In genomic region chr14:105981517-105982302, GRCh38 we compare ENCODE assay signal across 7 cellular contexts.
DNase-seq lines count a peak whose midpoint lies in the region; ATAC-seq lines count a peak whose summit lies in the region.
"Not testable (repeated sequence)": the region's sequence is repeated elsewhere in the genome, so short reads cannot be mapped to it uniquely, and the experiment has no call there.

No MANE protein-coding gene starts in this region.

- intact Hi-C loops in activated CD4-positive, alpha-beta memory T cell treated with anti-CD3 and anti-CD28 coated beads for 36 hours (cut with micrococcal nuclease); dendritic cell treated with granulocyte-macrophage colony-stimulating factor and Interleukin-4, amounts not matched to agents 40 ng/mL and 50 ng/mL, for 4 days (cut with micrococcal nuclease): not testable (repeated sequence)

- not testable (repeated sequence) for ATAC-seq in natural killer cell treated with Interleukin-12 subunit alpha and Interleukin-12 subunit beta and Interleukin-15 and Interleukin-18, amount 100 ng/mL, for 72 hours

- DNase-seq in DMS 273 (lab: John Stamatoyannopoulos, UW; ENCODE audit: unreplicated experiment) (peak; percentile 18), MV-4-11 (lab: John Stamatoyannopoulos, UW) (peak; percentile 76), T-helper 22 cell (ENCODE audit: low read depth) (peak; percentile 21)
- peak; percentile 53 for DNase-seq in activated CD4-positive, alpha-beta memory T cell treated with anti-CD3 and anti-CD28 coated beads for 36 hours
- peak; percentile 76 for DNase-seq in activated effector memory CD4-positive, alpha-beta T cell treated with anti-CD3 and anti-CD28 coated beads, Interleukin-2, amount 50 U/mL, for 16 hours
- not testable (repeated sequence) for DNase-seq in natural killer cell treated with Interleukin-12 subunit alpha and Interleukin-12 subunit beta and Interleukin-15 and Interleukin-18, amount 100 ng/mL, for 72 hours (ENCODE audit: low spot score)

- H3K9me3 Mint-ChIP-seq in activated CD4-positive, alpha-beta memory T cell treated with anti-CD3 and anti-CD28 coated beads for 36 hours; dendritic cell treated with granulocyte-macrophage colony-stimulating factor and Interleukin-4, amounts not matched to agents 40 ng/mL and 50 ng/mL, for 4 days; natural killer cell treated with Interleukin-12 subunit alpha and Interleukin-12 subunit beta and Interleukin-15 and Interleukin-18, amount 100 ng/mL, for 72 hours: not testable (repeated sequence)

- not testable (repeated sequence) for H3K4me3 Mint-ChIP-seq in activated CD4-positive, alpha-beta memory T cell treated with anti-CD3 and anti-CD28 coated beads for 36 hours; dendritic cell treated with granulocyte-macrophage colony-stimulating factor and Interleukin-4, amounts not matched to agents 40 ng/mL and 50 ng/mL, for 4 days
- H3K4me3 Mint-ChIP-seq in natural killer cell treated with Interleukin-12 subunit alpha and Interleukin-12 subunit beta and Interleukin-15 and Interleukin-18, amount 100 ng/mL, for 72 hours, result peak overlapping the region; percentile 62

- CTCF ChIA-PET in activated CD4-positive, alpha-beta memory T cell treated with anti-CD3 and anti-CD28 coated beads for 36 hours (lab: Charles Lee), result interaction anchor here (0.6 to 1.4 kb wide), 5 partner anchors 20 to 368 kb away, joined by 3 to 4 read pairs (median 3); no protein-coding TSS in a partner anchor

- peak overlapping the region; percentile 31 for H3K27ac Mint-ChIP-seq in activated CD4-positive, alpha-beta memory T cell treated with anti-CD3 and anti-CD28 coated beads for 36 hours
- peak overlapping the region; percentile 25 for H3K27ac Mint-ChIP-seq in dendritic cell treated with granulocyte-macrophage colony-stimulating factor and Interleukin-4, amounts not matched to agents 40 ng/mL and 50 ng/mL, for 4 days
- peak overlapping the region; percentile 79 to 92 for H3K27ac Mint-ChIP-seq in natural killer cell treated with Interleukin-12 subunit alpha and Interleukin-12 subunit beta and Interleukin-15 and Interleukin-18, amount 100 ng/mL, for 72 hours

- not testable (repeated sequence) for H3K27me3 Mint-ChIP-seq in activated CD4-positive, alpha-beta memory T cell treated with anti-CD3 and anti-CD28 coated beads for 36 hours; dendritic cell treated with granulocyte-macrophage colony-stimulating factor and Interleukin-4, amounts not matched to agents 40 ng/mL and 50 ng/mL, for 4 days
- peaks cover 0 to 20% of the 10 kb centered on the region in 2 donors for H3K27me3 Mint-ChIP-seq in natural killer cell treated with Interleukin-12 subunit alpha and Interleukin-12 subunit beta and Interleukin-15 and Interleukin-18, amount 100 ng/mL, for 72 hours

- peaks cover 36% of the 10 kb centered on the region for H3K4me1 Mint-ChIP-seq in activated CD4-positive, alpha-beta memory T cell treated with anti-CD3 and anti-CD28 coated beads for 36 hours (ENCODE audit: low read depth)
- peaks cover 19% of the 10 kb centered on the region for H3K4me1 Mint-ChIP-seq in dendritic cell treated with granulocyte-macrophage colony-stimulating factor and Interleukin-4, amounts not matched to agents 40 ng/mL and 50 ng/mL, for 4 days (ENCODE audit: low read depth)
- peaks cover 46 to 53% of the 10 kb centered on the region in 2 donors for H3K4me1 Mint-ChIP-seq in natural killer cell treated with Interleukin-12 subunit alpha and Interleukin-12 subunit beta and Interleukin-15 and Interleukin-18, amount 100 ng/mL, for 72 hours (ENCODE audit: low read depth in 2 of 2)

- H3K36me3 Mint-ChIP-seq in activated CD4-positive, alpha-beta memory T cell treated with anti-CD3 and anti-CD28 coated beads for 36 hours; dendritic cell treated with granulocyte-macrophage colony-stimulating factor and Interleukin-4, amounts not matched to agents 40 ng/mL and 50 ng/mL, for 4 days (ENCODE audit: low read depth); natural killer cell treated with Interleukin-12 subunit alpha and Interleukin-12 subunit beta and Interleukin-15 and Interleukin-18, amount 100 ng/mL, for 72 hours: not testable (repeated sequence)

- POLR2A ChIA-PET in activated CD4-positive, alpha-beta memory T cell treated with anti-CD3 and anti-CD28 coated beads for 36 hours (lab: Charles Lee), result not testable (repeated sequence)

Comparison
In these comparisons a context has a peak if more than half of its experiments do, and no peak if none do; other contexts are left out.
1. H3K27ac Mint-ChIP-seq: peak in every context shown above with its lines; median percentile 86 in natural killer cell treated with Interleukin-12 subunit alpha and Interleukin-12 subunit beta and Interleukin-15 and Interleukin-18, amount 100 ng/mL, for 72 hours; 31 in activated CD4-positive, alpha-beta memory T cell treated with anti-CD3 and anti-CD28 coated beads for 36 hours; 25 in dendritic cell treated with granulocyte-macrophage colony-stimulating factor and Interleukin-4, amounts not matched to agents 40 ng/mL and 50 ng/mL, for 4 days.